Comparison of ENCODE assay signal across 10 cellular contexts in genomic region chr3:63968612-63969350, GRCh38. TPM values are rescaled to one million over a fixed set of nuclear protein-coding genes. Genes with fewer than 3 reads are reported as not detected.
DNase-seq lines count a peak whose midpoint lies in the region; ATAC-seq and TF ChIP-seq lines count a peak whose summit lies in the region.
"Had no signal": no experiment of that assay in that cellular context is flagged by ENCODE, and none has a peak within 500 bp of the region (broad histone marks: within the 10 kb centered on the region; RNA-seq: fewer than 3 reads in every experiment).

No MANE protein-coding gene starts in this region.

- H3K9me3 ChIP-seq in OCI-LY3 (ENCODE audit: insufficient read depth, low read length) (no peaks in the 10 kb centered on the region), hepatocyte (ENCODE audit: low read depth) (no peaks in the 10 kb centered on the region), tibial artery (no peaks in the 10 kb centered on the region), SJCRH30 (replicated peaks) (no peaks in the 10 kb centered on the region)

- H3K79me2 ChIP-seq in OCI-LY3 (ENCODE audit: low read length) = peaks cover 34% of the 10 kb centered on the region; the same call in 1 of the 2 replicates
- peaks cover 58% of the 10 kb centered on the region for H3K79me2 ChIP-seq in hepatocyte

- H3K36me3 ChIP-seq in OCI-LY3 (replicated peaks; ENCODE audit: low read depth, low read length) (peaks cover 8% of the 10 kb centered on the region), hepatocyte (replicated peaks; ENCODE audit: insufficient read depth, low read depth) (no peaks in the 10 kb centered on the region), tibial artery (no peaks in the 10 kb centered on the region), SJCRH30 (no peaks in the 10 kb centered on the region)

- H4K20me1 ChIP-seq in OCI-LY3 (ENCODE audit: insufficient read depth, low read length) = peaks cover 45% of the 10 kb centered on the region
- no peaks in the 10 kb centered on the region for H4K20me1 ChIP-seq in hepatocyte (ENCODE audit: insufficient read depth, poor library complexity, severe bottlenecking)

- 0 out of 2 replicates have a peak overlapping the region, but pooled peaks have one; percentile 5 for H3K9ac ChIP-seq in OCI-LY3 (ENCODE audit: low read length)

- DNase-seq in G401 (ENCODE audit: low spot score) = peak; percentile 29
- DNase-seq in hepatocyte (ENCODE audit: low spot score) = no peak
- no peak for DNase-seq in tibial artery
- no peak for DNase-seq in SJCRH30
- no peak for DNase-seq in NCI-H1694 treated with DMSO at 0.1 percent for 48 hours (lab: John Stamatoyannopoulos, UW)
- no peak for DNase-seq in activated CD4-positive, alpha-beta T cell treated with anti-CD3 and anti-CD28 coated beads, Interleukin-2, amount 50 U/mL, for 4 hours

- H2AFZ ChIP-seq in OCI-LY3 (ENCODE audit: low read depth, low read length) (no peak overlapping the region), hepatocyte (no peak overlapping the region)

- ATAC-seq in GM21619 (IDR thresholded peaks at IDR 0.05; ENCODE audit: unreplicated experiment) = peak; percentile 14

- TF ChIP-seq CTCF in OCI-LY3 (IDR thresholded peaks at IDR 0.05; ENCODE audit: low read depth, low read length) (no peak), hepatocyte (IDR thresholded peaks at IDR 0.05; ENCODE audit: poor library complexity) (no peak), tibial artery (IDR thresholded peaks at IDR 0.05) (no peak)

- 34% methylated on average over 3 of the region's 3 CpGs for WGBS in hepatocyte (ENCODE audit: low lambda C conversion rate, missing lambda C conversion rate)

- H3K9me2 ChIP-seq in hepatocyte (replicated peaks; ENCODE audit: insufficient read depth) = no peaks in the 10 kb centered on the region

- H3K27me3 ChIP-seq in OCI-LY3 (ENCODE audit: low read depth, low read length) = no peaks in the 10 kb centered on the region
- no peaks in the 10 kb centered on the region for H3K27me3 ChIP-seq in hepatocyte
- H3K27me3 ChIP-seq in tibial artery = no peaks in the 10 kb centered on the region
- no peaks in the 10 kb centered on the region for H3K27me3 ChIP-seq in SJCRH30

- H3K4me3 ChIP-seq in OCI-LY3 (ENCODE audit: low read length) (no peak overlapping the region), hepatocyte (no peak overlapping the region), tibial artery (peak overlapping the region in 1 of 2 donors; percentile 33), SJCRH30 (no peak overlapping the region)

- H3K4me1 ChIP-seq in OCI-LY3 (ENCODE audit: low read length) (peaks cover 36% of the 10 kb centered on the region), hepatocyte (ENCODE audit: insufficient read depth) (peaks cover 74% of the 10 kb centered on the region), tibial artery (peaks cover 0 to 82% (median 65%) of the 10 kb centered on the region in 4 donors), SJCRH30 (no peaks in the 10 kb centered on the region)

- H3K27ac ChIP-seq in OCI-LY3 (ENCODE audit: low read length) (peak overlapping the region; percentile 9; the same call in 1 of the 2 replicates), hepatocyte (peak overlapping the region; percentile 75), tibial artery (peak overlapping the region; percentile 50 to 54), SJCRH30 (no peak overlapping the region)

- in situ Hi-C loops in G401 (cut with HindIII; ENCODE audit: low sequenced_read_pairs) = no loop called here

- H3K4me2 ChIP-seq in OCI-LY3 (ENCODE audit: low read length) (peak overlapping the region; percentile 58), hepatocyte (peak overlapping the region; percentile 68)

- intact Hi-C loops in tibial artery (cut with DNase I; ENCODE audit: low total_unique reads) = no loop called here

RNA-seq across cellular contexts. Expression of gene PSMD6, which starts 54.5 kb away (rescaled TPM):
- total RNA-seq in G401 (2014; rRNA removed; shearing (Covaris generic)) = 95.3 and 121 TPM in 2 replicates
- 99.6 and 101 TPM in 2 replicates for total RNA-seq in hepatocyte
- 104 and 111 TPM in 2 replicates for polyA plus RNA-seq in hepatocyte
- 73.6 and 76.1 TPM in 2 replicates for total RNA-seq in SJCRH30 (2014; rRNA removed; shearing (Covaris generic))

RNA-seq across cellular contexts. Expression of gene SCAANT1, which starts 56.6 kb away (rescaled TPM):
- not detected in 2 replicates for total RNA-seq in G401 (2014; rRNA removed; shearing (Covaris generic))
- not detected in 2 replicates for total RNA-seq in hepatocyte
- polyA plus RNA-seq in hepatocyte = 1.1 TPM in 1 of 2 replicates, not detected in the other
- not detected in 2 replicates for total RNA-seq in SJCRH30 (2014; rRNA removed; shearing (Covaris generic))
- total RNA-seq: kidney epithelial cell, LHCN-M2 had no signal
